Comparison of ENCODE assay signal across 8 cellular contexts in genomic region chr15:82540055-82540983, GRCh38. TPM values are rescaled to one million over a fixed set of nuclear protein-coding genes. Genes with fewer than 3 reads are reported as not detected.
DNase-seq lines count a peak whose midpoint lies in the region; ATAC-seq and TF ChIP-seq lines count a peak whose summit lies in the region.

Gene RPS17, minus strand, starts transcription at chr15:82540457. Its CDS starts 29 bp downstream, at chr15:82540428.

- peaks cover 59% of the 10 kb centered on the region for H3K36me3 Mint-ChIP-seq in CD4-positive, alpha-beta T cell (ENCODE audit: low read depth)
- peaks cover 46% of the 10 kb centered on the region for H3K36me3 Mint-ChIP-seq in activated CD8-positive, alpha-beta memory T cell treated with anti-CD3 and anti-CD28 coated beads, Interleukin-2, amount 10 ng/mL, durations not matched to agents 7 days and 5 days
- peaks cover 12 to 30% (median 21%) of the 10 kb centered on the region in 5 donors for H3K36me3 Mint-ChIP-seq in naive thymus-derived CD4-positive, alpha-beta T cell

- H3K27ac Mint-ChIP-seq in CD4-positive, alpha-beta T cell: peak within 1 kb of the TSS; percentile 97
- H3K27ac Mint-ChIP-seq in activated CD8-positive, alpha-beta memory T cell treated with anti-CD3 and anti-CD28 coated beads, Interleukin-2, amount 10 ng/mL, durations not matched to agents 7 days and 5 days: peak within 1 kb of the TSS; percentile 96
- H3K27ac Mint-ChIP-seq in naive thymus-derived CD4-positive, alpha-beta T cell: peak within 1 kb of the TSS; percentile 89 to 97 (median 95)

- peaks cover 39% of the 10 kb centered on the region for H3K4me1 Mint-ChIP-seq in CD4-positive, alpha-beta T cell (ENCODE audit: low read depth)
- H3K4me1 Mint-ChIP-seq in activated CD8-positive, alpha-beta memory T cell treated with anti-CD3 and anti-CD28 coated beads, Interleukin-2, amount 10 ng/mL, durations not matched to agents 7 days and 5 days: peaks cover 40% of the 10 kb centered on the region
- peaks cover 13 to 43% (median 28%) of the 10 kb centered on the region in 7 donors for H3K4me1 Mint-ChIP-seq in naive thymus-derived CD4-positive, alpha-beta T cell

- H3K9me3 ChIP-seq in CD4-positive, alpha-beta T cell (ENCODE audit: control insufficient read depth, low read length): no peaks in the 10 kb centered on the region
- H3K9me3 ChIP-seq in HUES64 (ENCODE audit: insufficient read depth, low read depth, low read length) (no peaks in the 10 kb centered on the region), esophagus (ENCODE audit: control insufficient read depth in 2 of 2, insufficient read depth in 1 of 2, low read depth in 1 of 2, low read length in 1 of 2) (no peaks in the 10 kb centered on the region)
- no peaks in the 10 kb centered on the region for H3K9me3 ChIP-seq in naive thymus-derived CD4-positive, alpha-beta T cell (ENCODE audit: control insufficient read depth in 2 of 3, low read length in 3 of 3)

- H3K36me3 ChIP-seq in HUES64 (ENCODE audit: insufficient read depth, low read length) (peaks cover 46% of the 10 kb centered on the region), esophagus (ENCODE audit: control insufficient read depth in 2 of 2, insufficient read depth in 2 of 2, low read length in 1 of 2) (peaks cover 20 to 21% of the 10 kb centered on the region in 2 donors)
- peaks cover 23 to 38% (median 24%) of the 10 kb centered on the region in 3 experiments for H3K36me3 ChIP-seq in naive thymus-derived CD4-positive, alpha-beta T cell (ENCODE audit: control insufficient read depth in 2 of 3, insufficient read depth in 3 of 3, low read length in 3 of 3)

- intact Hi-C loops in CD4-positive, alpha-beta T cell (cut with DNase I, micrococcal nuclease): loop anchor here (1.0 to 5.0 kb wide), 9 partner anchors 210 to 1543 kb away; partner anchors contain the start of genes RAMAC (in 2 of the 2), WHAMM (in 2 of the 2), BTBD1 (in 1 of the 2) and C15orf40 (in 1 of the 2)
- intact Hi-C loops in naive thymus-derived CD4-positive, alpha-beta T cell (cut with micrococcal nuclease): loop anchor here (1.0 to 10.0 kb wide), 13 partner anchors 104 to 1536 kb away; partner anchors contain the start of genes C15orf40 (in 2 of the 2), RAMAC (in 2 of the 2), WHAMM (in 2 of the 2) and AP3B2 (in 1 of the 2)

- no peaks in the 10 kb centered on the region for H3K27me3 ChIP-seq in CD4-positive, alpha-beta T cell (ENCODE audit: control insufficient read depth, insufficient read depth, low read length)
- no peaks in the 10 kb centered on the region for H3K27me3 ChIP-seq in HUES64 (ENCODE audit: insufficient read depth, low read length)
- no peaks in the 10 kb centered on the region for H3K27me3 ChIP-seq in esophagus (ENCODE audit: control insufficient read depth in 1 of 2, insufficient read depth in 2 of 2, low read length in 2 of 2)
- H3K27me3 ChIP-seq in naive thymus-derived CD4-positive, alpha-beta T cell (ENCODE audit: control insufficient read depth in 2 of 2, insufficient read depth in 2 of 2, low read length in 2 of 2): no peaks in the 10 kb centered on the region

- peak within 1 kb of the TSS; percentile 100 for H3K9ac ChIP-seq in HUES64 (ENCODE audit: low read depth, low read length)

- H3K4me1 ChIP-seq in HUES64 (ENCODE audit: insufficient read depth, low read length) (peaks cover 27% of the 10 kb centered on the region), esophagus (ENCODE audit: control insufficient read depth in 2 of 2, insufficient read depth in 2 of 2, low read length in 1 of 2) (peaks cover 0 to 6% of the 10 kb centered on the region in 2 donors)
- peaks cover 10 to 18% of the 10 kb centered on the region in 2 donors for H3K4me1 ChIP-seq in naive thymus-derived CD4-positive, alpha-beta T cell (ENCODE audit: control insufficient read depth in 2 of 2, insufficient read depth in 2 of 2, low read length in 2 of 2)

- ATAC-seq in CD4-positive, alpha-beta T cell (ENCODE audit: poor library complexity): peak; percentile 91
- ATAC-seq in GM21390 (IDR thresholded peaks at IDR 0.05; ENCODE audit: unreplicated experiment): peak; percentile 93
- peak; percentile 96 for ATAC-seq in activated CD8-positive, alpha-beta memory T cell treated with anti-CD3 and anti-CD28 coated beads, Interleukin-2, amount 10 ng/mL, durations not matched to agents 7 days and 5 days
- peak; percentile 98 for ATAC-seq in naive thymus-derived CD4-positive, alpha-beta T cell
- peak; percentile 98 for ATAC-seq in stimulated activated naive CD8-positive, alpha-beta T cell treated with anti-CD3 and anti-CD28 coated beads, Interleukin-15, Interleukin-2, amounts not matched to agents 100 U/mL and 50 U/mL, for 24 hours

- TF ChIP-seq CTCF in CD4-positive, alpha-beta T cell (IDR thresholded peaks at IDR 0.05): peak; percentile 99

- H3K27ac ChIP-seq in CD4-positive, alpha-beta T cell (ENCODE audit: low read depth, low read length): peak within 1 kb of the TSS; percentile 81
- H3K27ac ChIP-seq in HUES64 (ENCODE audit: low read depth, low read length): peak within 1 kb of the TSS; percentile 88
- H3K27ac ChIP-seq in esophagus (ENCODE audit: low read depth in 2 of 2, low read length in 1 of 2): peak within 1 kb of the TSS; percentile 92 to 96
- peak within 1 kb of the TSS; percentile 90 for H3K27ac ChIP-seq in naive thymus-derived CD4-positive, alpha-beta T cell (ENCODE audit: low read depth, low read length)

- no peaks in the 10 kb centered on the region for H3K27me3 Mint-ChIP-seq in CD4-positive, alpha-beta T cell
- H3K27me3 Mint-ChIP-seq in activated CD8-positive, alpha-beta memory T cell treated with anti-CD3 and anti-CD28 coated beads, Interleukin-2, amount 10 ng/mL, durations not matched to agents 7 days and 5 days: peaks cover 14% of the 10 kb centered on the region
- H3K27me3 Mint-ChIP-seq in naive thymus-derived CD4-positive, alpha-beta T cell: peaks cover 0 to 4% (median 0%) of the 10 kb centered on the region in 5 donors

- H3K4me3 ChIP-seq in HUES64 (ENCODE audit: low read length) (peak within 1 kb of the TSS; percentile 100), esophagus (ENCODE audit: low read depth in 1 of 2, low read length in 2 of 2) (peak within 1 kb of the TSS; percentile 93 to 95)
- peak within 1 kb of the TSS; percentile 84 for H3K4me3 ChIP-seq in naive thymus-derived CD4-positive, alpha-beta T cell (ENCODE audit: low read length)

- H3K4me3 Mint-ChIP-seq in CD4-positive, alpha-beta T cell: peak within 1 kb of the TSS; percentile 99
- peak within 1 kb of the TSS; percentile 90 for H3K4me3 Mint-ChIP-seq in activated CD8-positive, alpha-beta memory T cell treated with anti-CD3 and anti-CD28 coated beads, Interleukin-2, amount 10 ng/mL, durations not matched to agents 7 days and 5 days
- peak within 1 kb of the TSS; percentile 90 to 98 (median 96) for H3K4me3 Mint-ChIP-seq in naive thymus-derived CD4-positive, alpha-beta T cell

- POLR2A ChIA-PET in CD4-positive, alpha-beta T cell (lab: Charles Lee): interaction anchor here (1.0 to 3.4 kb wide), 14 partner anchors 10 to 527 kb away, joined by 3 to 54 read pairs (median 14); partner anchors contain the start of genes BTBD1, C15orf40, EFL1 and RAMAC
- POLR2A ChIA-PET in naive thymus-derived CD4-positive, alpha-beta T cell (lab: Charles Lee): interaction anchor here (0.6 to 3.5 kb wide), 16 partner anchors 10 to 616 kb away, joined by 3 to 30 read pairs (median 3); partner anchors contain the start of genes C15orf40, RAMAC and WHAMM

- DNase-seq in CD4-positive, alpha-beta T cell: peak; percentile 96 to 99 (median 98)
- DNase-seq in activated CD8-positive, alpha-beta memory T cell treated with anti-CD3 and anti-CD28 coated beads, Interleukin-2, amount 10 ng/mL, durations not matched to agents 7 days and 5 days: peak; percentile 97
- peak; percentile 96 to 100 (median 99) for DNase-seq in naive thymus-derived CD4-positive, alpha-beta T cell
- DNase-seq in stimulated activated naive CD8-positive, alpha-beta T cell treated with anti-CD3 and anti-CD28 coated beads, Interleukin-15, Interleukin-2, amounts not matched to agents 100 U/mL and 50 U/mL, for 24 hours: peak; percentile 99
- DNase-seq in SIG-M5 treated with dmso at 0.1 percent for 504 hours (lab: John Stamatoyannopoulos, UW; ENCODE audit: unreplicated experiment): no peak

- under 1% methylated on average over 81 of the region's 81 CpGs for WGBS in HUES64
- 1% methylated on average over 81 of the region's 81 CpGs for WGBS in esophagus, 2 donors

- CTCF ChIA-PET in CD4-positive, alpha-beta T cell (lab: Charles Lee): interaction anchor here (0.6 to 6.2 kb wide), 8 partner anchors 9 to 471 kb away, joined by 3 to 58 read pairs (median 6); partner anchors contain the start of genes C15orf40, EFL1, RAMAC and SAXO2
- CTCF ChIA-PET in activated CD8-positive, alpha-beta memory T cell treated with anti-CD3 and anti-CD28 coated beads, Interleukin-2, amount 10 ng/mL, durations not matched to agents 7 days and 5 days (lab: Charles Lee): interaction anchor here (0.7 to 6.9 kb wide), 9 partner anchors 9 to 666 kb away, joined by 3 to 75 read pairs (median 4); partner anchors contain the start of genes C15orf40 and RAMAC
- CTCF ChIA-PET in naive thymus-derived CD4-positive, alpha-beta T cell (lab: Charles Lee): interaction anchor here (0.6 to 2.6 kb wide), 6 partner anchors 9 to 470 kb away, joined by 3 to 16 read pairs (median 4); partner anchors contain the start of gene RAMAC

- no peaks in the 10 kb centered on the region for H3K9me3 Mint-ChIP-seq in CD4-positive, alpha-beta T cell
- no peaks in the 10 kb centered on the region for H3K9me3 Mint-ChIP-seq in activated CD8-positive, alpha-beta memory T cell treated with anti-CD3 and anti-CD28 coated beads, Interleukin-2, amount 10 ng/mL, durations not matched to agents 7 days and 5 days (ENCODE audit: low read depth)
- peaks cover 0 to 1% (median 0%) of the 10 kb centered on the region in 11 donors for H3K9me3 Mint-ChIP-seq in naive thymus-derived CD4-positive, alpha-beta T cell

RNA-seq across cellular contexts. Expression of gene RPS17, which starts in this region (rescaled TPM):
- total RNA-seq in CD4-positive, alpha-beta T cell: 1,000 to 10,000 TPM; 3,141 to 3,180 TPM
- 2,523 TPM for polyA plus RNA-seq in HUES64 (2013, experiment 1 of 2)
- polyA plus RNA-seq in HUES64 (2013, experiment 2 of 2): 2,699 TPM
- 1,000 to 10,000 TPM; 1,238 to 1,479 TPM for total RNA-seq in activated CD8-positive, alpha-beta memory T cell treated with anti-CD3 and anti-CD28 coated beads, Interleukin-2, amount 10 ng/mL, durations not matched to agents 7 days and 5 days
- polyA plus RNA-seq in esophagus: 1,000 to 10,000 TPM; 2,885 to 4,224 TPM
- total RNA-seq in naive thymus-derived CD4-positive, alpha-beta T cell: 1,000 to 10,000 TPM; 1,951 to 3,227 (median 2,164) TPM
- 1,000 to 10,000 TPM; 1,555 to 2,061 TPM for polyA plus RNA-seq in naive thymus-derived CD4-positive, alpha-beta T cell
